Comparison of ENCODE assay signal across 1 cellular context in the genomic region with DNA sequence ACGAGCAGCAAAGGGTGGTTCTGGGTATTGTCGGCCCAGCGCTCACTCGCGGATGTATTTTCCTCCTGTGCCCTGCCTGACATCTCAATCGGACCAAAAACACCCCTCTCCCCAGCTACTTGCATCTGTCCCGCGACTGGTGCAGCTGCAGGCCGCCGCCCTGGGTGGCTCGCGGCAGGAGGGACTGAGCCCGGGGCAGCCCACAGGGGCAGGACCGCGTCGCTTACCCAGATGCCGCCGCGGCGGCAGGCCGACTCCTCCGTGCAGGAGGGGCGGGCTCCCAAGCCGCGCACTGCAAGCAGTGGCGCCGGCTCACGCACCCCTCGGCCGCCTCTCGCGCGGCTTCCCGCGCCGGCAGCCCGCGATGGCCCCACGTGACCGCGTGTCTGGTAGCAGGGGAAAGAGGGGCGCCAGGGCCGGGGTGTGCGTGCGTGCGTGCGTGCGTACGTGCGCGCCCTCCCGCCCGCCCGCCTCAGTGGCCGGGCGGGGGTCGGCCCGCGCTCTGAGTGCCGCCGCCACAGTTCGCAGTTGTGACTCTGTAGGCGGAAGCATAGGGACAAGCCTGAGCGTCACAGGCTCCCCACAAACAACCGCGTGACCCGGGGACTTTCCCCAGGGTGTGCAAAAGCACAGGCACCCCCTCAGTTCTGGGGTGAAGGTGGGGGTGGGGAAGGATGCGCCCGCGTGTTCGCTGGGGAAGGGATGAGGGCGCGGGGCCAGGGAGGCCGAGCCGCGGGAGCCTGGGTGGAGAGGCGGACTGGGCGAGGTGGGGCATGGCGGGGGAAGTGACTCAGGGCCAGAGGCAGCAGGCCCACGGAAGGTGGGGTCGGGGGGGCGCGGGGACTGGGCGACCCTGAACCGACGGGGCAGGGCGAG.
TF ChIP-seq lines count a peak whose summit lies in the region.

A gene with protein sequence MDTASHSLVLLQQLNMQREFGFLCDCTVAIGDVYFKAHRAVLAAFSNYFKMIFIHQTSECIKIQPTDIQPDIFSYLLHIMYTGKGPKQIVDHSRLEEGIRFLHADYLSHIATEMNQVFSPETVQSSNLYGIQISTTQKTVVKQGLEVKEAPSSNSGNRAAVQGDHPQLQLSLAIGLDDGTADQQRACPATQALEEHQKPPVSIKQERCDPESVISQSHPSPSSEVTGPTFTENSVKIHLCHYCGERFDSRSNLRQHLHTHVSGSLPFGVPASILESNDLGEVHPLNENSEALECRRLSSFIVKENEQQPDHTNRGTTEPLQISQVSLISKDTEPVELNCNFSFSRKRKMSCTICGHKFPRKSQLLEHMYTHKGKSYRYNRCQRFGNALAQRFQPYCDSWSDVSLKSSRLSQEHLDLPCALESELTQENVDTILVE (minus strand): TSS at position 405 of the 876 bp plus-strand sequence. CDS start 13,305 bp downstream, outside the sequence.

TF ChIP-seq in K562, 482 proteins besides CTCF, POLR2A, EP300 and RAD21 (continued from another document and continues in another):
- TF ChIP-seq THRB (CRISPR knock-in tag; conservative IDR thresholded peaks at IDR 0.05) (no peak), ZNF77 (CRISPR knock-in tag; IDR thresholded peaks at IDR 0.05) (no peak), HNRNPLL (IDR thresholded peaks at IDR 0.05; ENCODE audit: low read depth, low read length, poor library complexity, severe bottlenecking) (no peak), CSDE1 (IDR thresholded peaks at IDR 0.05) (no peak), ARID3A (IDR thresholded peaks at IDR 0.05; ENCODE audit: borderline replicate concordance, low read depth, low read length) (no peak), NFE2L1 (tag; IDR thresholded peaks at IDR 0.05; ENCODE audit: borderline replicate concordance, low read depth) (no peak), LARP7 (IDR thresholded peaks at IDR 0.05) (no peak), ATF1 (CRISPR knock-in tag; IDR thresholded peaks at IDR 0.05) (no peak), ATF1 (tag; IDR thresholded peaks at IDR 0.05) (peak; percentile 8; the same call in 1 of the 2 replicates), RBM22 (IDR thresholded peaks at IDR 0.05; ENCODE audit: low read depth, low read length, poor library complexity, severe bottlenecking) (no peak), ZNF274 (IDR thresholded peaks at IDR 0.05; ENCODE audit: borderline replicate concordance, low read depth, low read length) (no peak), ZEB2 (IDR thresholded peaks at IDR 0.05) (no peak), PTRF (tag; IDR thresholded peaks at IDR 0.05) (no peak), CEBPG (CRISPR knock-in tag; IDR thresholded peaks at IDR 0.05) (no peak), CEBPG (tag; conservative IDR thresholded peaks at IDR 0.05 in 1 of 2, IDR thresholded peaks at IDR 0.05 in 1 of 2) (no peak), TRIM24 (IDR thresholded peaks at IDR 0.05) (no peak), NRF1 (conservative IDR thresholded peaks at IDR 0.05 in 1 of 2, IDR thresholded peaks at IDR 0.05 in 1 of 2) (peak; percentile 83 to 86), PCBP2 (IDR thresholded peaks at IDR 0.05; ENCODE audit: low read depth, low read length, poor library complexity, severe bottlenecking) (no peak), MXD1 (CRISPR knock-in tag; IDR thresholded peaks at IDR 0.05; ENCODE audit: borderline replicate concordance, poor library complexity, severe bottlenecking) (no peak), ZNF174 (CRISPR knock-in tag; IDR thresholded peaks at IDR 0.05) (no peak), YBX1 (IDR thresholded peaks at IDR 0.05) (no peak), ZNF280A (IDR thresholded peaks at IDR 0.05; ENCODE audit: low read depth, partially characterized antibody) (no peak), ZNF41 (CRISPR knock-in tag; conservative IDR thresholded peaks at IDR 0.05) (no peak), NONO (IDR thresholded peaks at IDR 0.05; ENCODE audit: low read depth in 2 of 2, low read length in 1 of 2) (peak in 1 of 2 experiments; percentile 47; a peak in 1 of 4 replicates), PCBP1 (IDR thresholded peaks at IDR 0.05; ENCODE audit: low read depth, low read length, poor library complexity, severe bottlenecking) (peak; percentile 45), TAF7 (tag; IDR thresholded peaks at IDR 0.05) (no peak), KAT2B (IDR thresholded peaks at IDR 0.05; ENCODE audit: low read depth, low read length) (no peak), REST (CRISPR knock-in tag; IDR thresholded peaks at IDR 0.05; ENCODE audit: low read depth) (peak; percentile 34; the same call in 1 of the 2 replicates), RBM39 (optimal IDR thresholded peaks at IDR 0.05; ENCODE audit: low read depth, low read length) (no peak), SREBF1 (IDR thresholded peaks at IDR 0.05; ENCODE audit: borderline replicate concordance, low read depth, low read length) (no peak), MCM2 (IDR thresholded peaks at IDR 0.05; ENCODE audit: low read depth) (no peak), HNRNPH1 (optimal IDR thresholded peaks at IDR 0.05; ENCODE audit: low read depth, low read length) (no peak), RBM25 (IDR thresholded peaks at IDR 0.05; ENCODE audit: low read depth, low read length, severe bottlenecking) (peak; percentile 95), FUS (optimal IDR thresholded peaks at IDR 0.05; ENCODE audit: low read depth, low read length) (no peak), RBFOX2 (IDR thresholded peaks at IDR 0.05; ENCODE audit: low read depth, low read length) (peak; percentile 83)
- TF ChIP-seq, protein P1, sequence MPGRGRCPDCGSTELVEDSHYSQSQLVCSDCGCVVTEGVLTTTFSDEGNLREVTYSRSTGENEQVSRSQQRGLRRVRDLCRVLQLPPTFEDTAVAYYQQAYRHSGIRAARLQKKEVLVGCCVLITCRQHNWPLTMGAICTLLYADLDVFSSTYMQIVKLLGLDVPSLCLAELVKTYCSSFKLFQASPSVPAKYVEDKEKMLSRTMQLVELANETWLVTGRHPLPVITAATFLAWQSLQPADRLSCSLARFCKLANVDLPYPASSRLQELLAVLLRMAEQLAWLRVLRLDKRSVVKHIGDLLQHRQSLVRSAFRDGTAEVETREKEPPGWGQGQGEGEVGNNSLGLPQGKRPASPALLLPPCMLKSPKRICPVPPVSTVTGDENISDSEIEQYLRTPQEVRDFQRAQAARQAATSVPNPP (IDR thresholded peaks at IDR 0.05; ENCODE audit: borderline replicate concordance, insufficient read depth, insufficient read length): no peak
- TF ChIP-seq, protein P2, sequence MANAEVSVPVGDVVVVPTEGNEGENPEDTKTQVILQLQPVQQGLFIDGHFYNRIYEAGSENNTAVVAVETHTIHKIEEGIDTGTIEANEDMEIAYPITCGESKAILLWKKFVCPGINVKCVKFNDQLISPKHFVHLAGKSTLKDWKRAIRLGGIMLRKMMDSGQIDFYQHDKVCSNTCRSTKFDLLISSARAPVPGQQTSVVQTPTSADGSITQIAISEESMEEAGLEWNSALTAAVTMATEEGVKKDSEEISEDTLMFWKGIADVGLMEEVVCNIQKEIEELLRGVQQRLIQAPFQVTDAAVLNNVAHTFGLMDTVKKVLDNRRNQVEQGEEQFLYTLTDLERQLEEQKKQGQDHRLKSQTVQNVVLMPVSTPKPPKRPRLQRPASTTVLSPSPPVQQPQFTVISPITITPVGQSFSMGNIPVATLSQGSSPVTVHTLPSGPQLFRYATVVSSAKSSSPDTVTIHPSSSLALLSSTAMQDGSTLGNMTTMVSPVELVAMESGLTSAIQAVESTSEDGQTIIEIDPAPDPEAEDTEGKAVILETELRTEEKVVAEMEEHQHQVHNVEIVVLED (CRISPR knock-in tag; IDR thresholded peaks at IDR 0.05): peak; percentile 88
- TF ChIP-seq, protein P3, sequence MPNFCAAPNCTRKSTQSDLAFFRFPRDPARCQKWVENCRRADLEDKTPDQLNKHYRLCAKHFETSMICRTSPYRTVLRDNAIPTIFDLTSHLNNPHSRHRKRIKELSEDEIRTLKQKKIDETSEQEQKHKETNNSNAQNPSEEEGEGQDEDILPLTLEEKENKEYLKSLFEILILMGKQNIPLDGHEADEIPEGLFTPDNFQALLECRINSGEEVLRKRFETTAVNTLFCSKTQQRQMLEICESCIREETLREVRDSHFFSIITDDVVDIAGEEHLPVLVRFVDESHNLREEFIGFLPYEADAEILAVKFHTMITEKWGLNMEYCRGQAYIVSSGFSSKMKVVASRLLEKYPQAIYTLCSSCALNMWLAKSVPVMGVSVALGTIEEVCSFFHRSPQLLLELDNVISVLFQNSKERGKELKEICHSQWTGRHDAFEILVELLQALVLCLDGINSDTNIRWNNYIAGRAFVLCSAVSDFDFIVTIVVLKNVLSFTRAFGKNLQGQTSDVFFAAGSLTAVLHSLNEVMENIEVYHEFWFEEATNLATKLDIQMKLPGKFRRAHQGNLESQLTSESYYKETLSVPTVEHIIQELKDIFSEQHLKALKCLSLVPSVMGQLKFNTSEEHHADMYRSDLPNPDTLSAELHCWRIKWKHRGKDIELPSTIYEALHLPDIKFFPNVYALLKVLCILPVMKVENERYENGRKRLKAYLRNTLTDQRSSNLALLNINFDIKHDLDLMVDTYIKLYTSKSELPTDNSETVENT (CRISPR knock-in tag; IDR thresholded peaks at IDR 0.05): no peak
- TF ChIP-seq, protein P4, sequence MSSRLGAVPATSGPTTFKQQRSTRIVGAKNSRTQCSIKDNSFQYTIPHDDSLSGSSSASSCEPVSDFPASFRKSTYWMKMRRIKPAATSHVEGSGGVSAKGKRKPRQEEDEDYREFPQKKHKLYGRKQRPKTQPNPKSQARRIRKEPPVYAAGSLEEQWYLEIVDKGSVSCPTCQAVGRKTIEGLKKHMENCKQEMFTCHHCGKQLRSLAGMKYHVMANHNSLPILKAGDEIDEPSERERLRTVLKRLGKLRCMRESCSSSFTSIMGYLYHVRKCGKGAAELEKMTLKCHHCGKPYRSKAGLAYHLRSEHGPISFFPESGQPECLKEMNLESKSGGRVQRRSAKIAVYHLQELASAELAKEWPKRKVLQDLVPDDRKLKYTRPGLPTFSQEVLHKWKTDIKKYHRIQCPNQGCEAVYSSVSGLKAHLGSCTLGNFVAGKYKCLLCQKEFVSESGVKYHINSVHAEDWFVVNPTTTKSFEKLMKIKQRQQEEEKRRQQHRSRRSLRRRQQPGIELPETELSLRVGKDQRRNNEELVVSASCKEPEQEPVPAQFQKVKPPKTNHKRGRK (tag; IDR thresholded peaks at IDR 0.05): no peak
